Comparison of ENCODE assay signal across 8 cellular contexts in genomic region chr9:33852216-33852826, GRCh38. TPM values are rescaled to one million over a fixed set of nuclear protein-coding genes. Genes with fewer than 3 reads are reported as not detected.
DNase-seq lines count a peak whose midpoint lies in the region; ATAC-seq and TF ChIP-seq lines count a peak whose summit lies in the region.

No MANE protein-coding gene starts in this region.

- no peaks in the 10 kb centered on the region for H3K27me3 Mint-ChIP-seq in activated T-cell treated with anti-CD3 and anti-CD28 coated beads, Interleukin-2, amount 50 U/mL, for 24 hours
- H3K27me3 Mint-ChIP-seq in naive thymus-derived CD4-positive, alpha-beta T cell, result no peaks in the 10 kb centered on the region

- intact Hi-C loops in naive thymus-derived CD4-positive, alpha-beta T cell (cut with micrococcal nuclease), result loop anchor here (1.0 kb wide), 1 partner anchor 39 kb away; no protein-coding TSS in a partner anchor

- no peak for TF ChIP-seq EP300 in suprapubic skin (IDR thresholded peaks at IDR 0.05)

- DNase-seq in NCI-H510A treated with DMSO at 0.1 percent for 48 hours (lab: John Stamatoyannopoulos, UW), result peak; percentile 10
- no peak for DNase-seq in NCI-H510A (lab: John Stamatoyannopoulos, UW)
- DNase-seq in NCI-H446 treated with DMSO at 0.1 percent for 48 hours (lab: John Stamatoyannopoulos, UW), result peak; percentile 52
- peak; percentile 50 for DNase-seq in activated T-cell treated with anti-CD3 and anti-CD28 coated beads, Interleukin-2, amount 50 U/mL, for 24 hours
- DNase-seq in fibroblast of lung (ENCODE audit: low read depth in 2 of 2), result peak; percentile 23 to 52
- peak in 8 of 9 donors; percentile 20 to 53 (median 46) for DNase-seq in naive thymus-derived CD4-positive, alpha-beta T cell
- peak in 1 of 2 donors; percentile 73 for DNase-seq in suprapubic skin (ENCODE audit: low spot score in 2 of 2)

- no peak overlapping the region for H3K27ac ChIP-seq in fibroblast of lung (ENCODE audit: insufficient read depth, low read length)
- H3K27ac ChIP-seq in naive thymus-derived CD4-positive, alpha-beta T cell (ENCODE audit: low read depth, low read length), result no peak overlapping the region
- no peak overlapping the region for H3K27ac ChIP-seq in suprapubic skin

- H3K4me1 ChIP-seq in fibroblast of lung (ENCODE audit: control insufficient read depth, extremely low read depth, insufficient read depth, low read length) (no peaks in the 10 kb centered on the region), suprapubic skin (peaks cover 29% of the 10 kb centered on the region)
- H3K4me1 ChIP-seq in naive thymus-derived CD4-positive, alpha-beta T cell (ENCODE audit: control insufficient read depth in 2 of 2, insufficient read depth in 2 of 2, low read length in 2 of 2), result peaks cover 0 to 2% of the 10 kb centered on the region in 2 donors

- POLR2A ChIA-PET in naive thymus-derived CD4-positive, alpha-beta T cell (lab: Charles Lee), result interaction anchor here (1.0 to 1.1 kb wide), 2 partner anchors 37 to 38 kb away, joined by 7 to 8 read pairs; no protein-coding TSS in a partner anchor

- H3K4me3 ChIP-seq in fibroblast of lung (replicated peaks in 1 of 4; ENCODE audit: control extremely low read depth in 1 of 4, insufficient read depth in 1 of 4, low read depth in 3 of 4, low read length in 4 of 4), result no peak overlapping the region
- no peak overlapping the region for H3K4me3 ChIP-seq in naive thymus-derived CD4-positive, alpha-beta T cell (ENCODE audit: low read length)
- no peak overlapping the region for H3K4me3 ChIP-seq in suprapubic skin

- H4K20me1 ChIP-seq in fibroblast of lung (ENCODE audit: control insufficient read depth, extremely low read depth, insufficient read depth, low read length), result peaks cover 7% of the 10 kb centered on the region

- H3K27ac Mint-ChIP-seq in activated T-cell treated with anti-CD3 and anti-CD28 coated beads, Interleukin-2, amount 50 U/mL, for 24 hours, result no peak overlapping the region
- H3K27ac Mint-ChIP-seq in naive thymus-derived CD4-positive, alpha-beta T cell, result peak overlapping the region in 3 of 9 donors; percentile 72 to 86 (median 80)

- H3K9ac ChIP-seq in fibroblast of lung (ENCODE audit: insufficient read depth, low read length), result no peak overlapping the region

- H3K4me1 Mint-ChIP-seq in activated T-cell treated with anti-CD3 and anti-CD28 coated beads, Interleukin-2, amount 50 U/mL, for 24 hours (ENCODE audit: low read depth), result peaks cover 54% of the 10 kb centered on the region
- H3K4me1 Mint-ChIP-seq in naive thymus-derived CD4-positive, alpha-beta T cell, result peaks cover 16 to 60% (median 50%) of the 10 kb centered on the region in 7 donors

- H3K4me2 ChIP-seq in fibroblast of lung (ENCODE audit: extremely low read depth, insufficient read depth, low read length), result no peak overlapping the region

- WGBS in suprapubic skin, result 69% methylated on average over 8 of the region's 8 CpGs

- no peak overlapping the region for H3K4me3 Mint-ChIP-seq in activated T-cell treated with anti-CD3 and anti-CD28 coated beads, Interleukin-2, amount 50 U/mL, for 24 hours
- no peak overlapping the region for H3K4me3 Mint-ChIP-seq in naive thymus-derived CD4-positive, alpha-beta T cell

- H2AFZ ChIP-seq in fibroblast of lung (ENCODE audit: low read length), result no peak overlapping the region

- CTCF ChIA-PET in naive thymus-derived CD4-positive, alpha-beta T cell (lab: Charles Lee), result interaction anchor here (0.6 to 8.5 kb wide), 6 partner anchors 14 to 41 kb away, joined by 3 to 87 read pairs (median 4); partner anchors contain the start of gene UBE2R2

- no peaks in the 10 kb centered on the region for H3K36me3 ChIP-seq in fibroblast of lung (ENCODE audit: control insufficient read depth, insufficient read depth, low read length)
- no peaks in the 10 kb centered on the region for H3K36me3 ChIP-seq in naive thymus-derived CD4-positive, alpha-beta T cell (ENCODE audit: control insufficient read depth in 2 of 3, insufficient read depth in 3 of 3, low read length in 3 of 3)
- no peaks in the 10 kb centered on the region for H3K36me3 ChIP-seq in suprapubic skin

- ATAC-seq in naive thymus-derived CD4-positive, alpha-beta T cell, result peak; percentile 85
- ATAC-seq in HG03354 (IDR thresholded peaks at IDR 0.05; ENCODE audit: poor library complexity, severe bottlenecking, unreplicated experiment), result no peak

- H3K79me2 ChIP-seq in fibroblast of lung (ENCODE audit: control insufficient read depth, insufficient read depth, low read length), result peaks cover 93% of the 10 kb centered on the region

- TF ChIP-seq POLR2A in suprapubic skin (IDR thresholded peaks at IDR 0.05), result no peak

- no peaks in the 10 kb centered on the region for H3K27me3 ChIP-seq in fibroblast of lung (ENCODE audit: control insufficient read depth, insufficient read depth, low read length)
- no peaks in the 10 kb centered on the region for H3K27me3 ChIP-seq in naive thymus-derived CD4-positive, alpha-beta T cell (ENCODE audit: control insufficient read depth in 2 of 2, insufficient read depth in 2 of 2, low read length in 2 of 2)
- H3K27me3 ChIP-seq in suprapubic skin, result no peaks in the 10 kb centered on the region

- peaks cover 10% of the 10 kb centered on the region for H3K36me3 Mint-ChIP-seq in activated T-cell treated with anti-CD3 and anti-CD28 coated beads, Interleukin-2, amount 50 U/mL, for 24 hours (ENCODE audit: low read depth)
- H3K36me3 Mint-ChIP-seq in naive thymus-derived CD4-positive, alpha-beta T cell, result peaks cover 0 to 7% (median 0%) of the 10 kb centered on the region in 5 donors

- no peaks in the 10 kb centered on the region for H3K9me3 ChIP-seq in fibroblast of lung (ENCODE audit: control insufficient read depth, insufficient read depth, low read depth, low read length)
- no peaks in the 10 kb centered on the region for H3K9me3 ChIP-seq in naive thymus-derived CD4-positive, alpha-beta T cell (ENCODE audit: control insufficient read depth in 2 of 3, low read length in 3 of 3)
- H3K9me3 ChIP-seq in suprapubic skin, result no peaks in the 10 kb centered on the region

- TF ChIP-seq CTCF in fibroblast of lung (conservative IDR thresholded peaks at IDR 0.05 in 1 of 2, IDR thresholded peaks at IDR 0.05 in 1 of 2; ENCODE audit: low read depth in 1 of 2, low read length in 2 of 2) (peak; percentile 31 to 35), suprapubic skin (IDR thresholded peaks at IDR 0.05) (peak; percentile 40 to 46)

- H3K9me3 Mint-ChIP-seq in activated T-cell treated with anti-CD3 and anti-CD28 coated beads, Interleukin-2, amount 50 U/mL, for 24 hours, result no peaks in the 10 kb centered on the region
- H3K9me3 Mint-ChIP-seq in naive thymus-derived CD4-positive, alpha-beta T cell, result no peaks in the 10 kb centered on the region

RNA-seq across cellular contexts. Expression of gene UBE2R2, which starts 35.4 kb away (rescaled TPM):
- total RNA-seq in fibroblast of lung (16.7 and 23.9 TPM in 2 replicates), suprapubic skin (10 to 100 TPM; 29.2 to 36.4 (median 33.5) TPM)
- 52.5 and 57.1 TPM in 2 replicates for polyA plus RNA-seq in fibroblast of lung
- 44.7 and 50.8 TPM in 2 replicates for polyA plus RNA-seq in fibroblast of lung (2012)
- polyA minus RNA-seq in fibroblast of lung (ENCODE audit: low replicate concordance), result 15.1 and 24.3 TPM in 2 replicates
- total RNA-seq in naive thymus-derived CD4-positive, alpha-beta T cell, result 10 to 100 TPM; 27.2 to 40.8 (median 32.0) TPM
- polyA plus RNA-seq in naive thymus-derived CD4-positive, alpha-beta T cell, result 10 to 100 TPM; 16.9 TPM

RNA-seq across cellular contexts. Expression of gene PRSS3, which starts 57.0 kb away (rescaled TPM):
- total RNA-seq in fibroblast of lung (0.26 and 0.33 TPM in 2 replicates), suprapubic skin (10 to 100 TPM; 14.1 to 53.7 (median 25.1) TPM)
- 2.9 and 11.4 TPM in 2 replicates for polyA plus RNA-seq in fibroblast of lung
- polyA plus RNA-seq in fibroblast of lung (2012), result 6.5 and 29.3 TPM in 2 replicates
- polyA minus RNA-seq in fibroblast of lung (ENCODE audit: low replicate concordance), result 10.3 and 41.5 TPM in 2 replicates
- total RNA-seq in naive thymus-derived CD4-positive, alpha-beta T cell, result 1 to 10 TPM in 1 of 5 experiments, not detected in 4; 2.5 TPM
- not detected for polyA plus RNA-seq in naive thymus-derived CD4-positive, alpha-beta T cell

Comparison
In these comparisons a context has a peak if more than half of its experiments do, and no peak if none do; other contexts are left out.
1. RNA of gene PRSS3, which starts 57.0 kb away (total RNA-seq): 14.1 to 53.7 TPM in suprapubic skin; 0.26 to 0.33 TPM in fibroblast of lung and 2.5 TPM in naive thymus-derived CD4-positive, alpha-beta T cell; every median in the first group is over 4 times any median in the second.